Comparison of ENCODE assay signal across 13 cellular contexts in genomic region chr3:189458536-189458935, GRCh38.
DNase-seq lines count a peak whose midpoint lies in the region; ATAC-seq and TF ChIP-seq lines count a peak whose summit lies in the region.
"Had no signal": no experiment of that assay in that cellular context is flagged by ENCODE, and none has a peak within 500 bp of the region (broad histone marks: within the 10 kb centered on the region; RNA-seq: fewer than 3 reads in every experiment).

No MANE protein-coding gene starts in this region.

- H3K9me3 ChIP-seq in left ventricle myocardium inferior (replicated peaks) = peaks cover 21% of the 10 kb centered on the region
- no peaks in the 10 kb centered on the region for H3K9me3 ChIP-seq in RWPE2 (ENCODE audit: severe bottlenecking)
- H3K9me3 ChIP-seq in hepatocyte (ENCODE audit: low read depth) = no peaks in the 10 kb centered on the region
- H3K9me3 ChIP-seq: thoracic aorta had no signal

- H3K36me3 ChIP-seq in left ventricle myocardium inferior (no peaks in the 10 kb centered on the region), RWPE2 (ENCODE audit: low read depth) (no peaks in the 10 kb centered on the region), hepatocyte (replicated peaks; ENCODE audit: insufficient read depth, low read depth) (no peaks in the 10 kb centered on the region)
- H3K36me3 ChIP-seq: thoracic aorta had no signal

- H3K9me2 ChIP-seq in hepatocyte (replicated peaks; ENCODE audit: insufficient read depth) = no peaks in the 10 kb centered on the region

- H3K27me3 ChIP-seq in left ventricle myocardium inferior (ENCODE audit: low read depth) (no peaks in the 10 kb centered on the region), RWPE2 (ENCODE audit: insufficient read depth, poor library complexity, severe bottlenecking) (no peaks in the 10 kb centered on the region), hepatocyte (no peaks in the 10 kb centered on the region)

- no peak overlapping the region for H2AFZ ChIP-seq in hepatocyte
- H2AFZ ChIP-seq: GM23248 had no signal

- no peak for TF ChIP-seq CTCF in left ventricle myocardium inferior (IDR thresholded peaks at IDR 0.05; ENCODE audit: borderline replicate concordance)
- TF ChIP-seq CTCF in RWPE2 (IDR thresholded peaks at IDR 0.05; ENCODE audit: poor library complexity, severe bottlenecking) = no peak
- TF ChIP-seq CTCF in hepatocyte (IDR thresholded peaks at IDR 0.05; ENCODE audit: poor library complexity) = no peak

- ATAC-seq in left ventricle myocardium superior (peak; percentile 47), RWPE2 (ENCODE audit: low read depth) (no peak), HG03354 (IDR thresholded peaks at IDR 0.05; ENCODE audit: poor library complexity, severe bottlenecking, unreplicated experiment) (no peak), HG02588 (IDR thresholded peaks at IDR 0.05; ENCODE audit: unreplicated experiment) (no peak)

- in situ Hi-C loops in KBM-7 (cut with MboI; ENCODE audit: low pct_unique_long_range_greater_than_20kb, low sequenced_read_pairs) = no loop called here

- DNase-seq in left ventricle myocardium superior (no peak), left ventricle myocardium inferior (no peak), RWPE2 (ENCODE audit: low spot score) (no peak), hepatocyte (ENCODE audit: low spot score) (peak; percentile 36), DMS114 treated with DMSO at 0.1 percent for 48 hours (lab: John Stamatoyannopoulos, UW; ENCODE audit: unreplicated experiment) (no peak), KBM-7 (no peak)
- DNase-seq: activated CD4-positive, alpha-beta T cell treated with anti-CD3 and anti-CD28 coated beads, Interleukin-2, amount 50 U/mL, for 48 hours; activated gamma-delta T cell treated with Interleukin-2 at 50 U/mL for 16 hours; glutamatergic neuron; GM23248 had no signal

- no peaks in the 10 kb centered on the region for H3K79me2 ChIP-seq in hepatocyte

- H3K27ac ChIP-seq in left ventricle myocardium inferior (replicated peaks) (no peak overlapping the region), RWPE2 (ENCODE audit: poor library complexity, severe bottlenecking) (peak overlapping the region; percentile 43), hepatocyte (no peak overlapping the region)
- H3K27ac ChIP-seq: GM23248, thoracic aorta had no signal

- 58% methylated on average over 7 of the region's 7 CpGs for WGBS in hepatocyte (ENCODE audit: low lambda C conversion rate, missing lambda C conversion rate)

- intact Hi-C loops in left ventricle myocardium superior (cut with micrococcal nuclease) (no loop called here), left ventricle myocardium inferior (cut with micrococcal nuclease) (no loop called here)

- H3K4me2 ChIP-seq in hepatocyte = no peak overlapping the region

- H3K4me3 ChIP-seq in left ventricle myocardium inferior = no peak overlapping the region
- H3K4me3 ChIP-seq in RWPE2 (ENCODE audit: severe bottlenecking) = no peak overlapping the region
- no peak overlapping the region for H3K4me3 ChIP-seq in hepatocyte
- H3K4me3 ChIP-seq: GM23248, thoracic aorta had no signal

- H3K4me1 ChIP-seq in left ventricle myocardium inferior (no peaks in the 10 kb centered on the region), RWPE2 (ENCODE audit: insufficient read depth, poor library complexity, severe bottlenecking) (peaks cover 9% of the 10 kb centered on the region), hepatocyte (ENCODE audit: insufficient read depth) (no peaks in the 10 kb centered on the region)

- no peaks in the 10 kb centered on the region for H4K20me1 ChIP-seq in hepatocyte (ENCODE audit: insufficient read depth, poor library complexity, severe bottlenecking)
